ENCODE assay signal across 15 cellular contexts in genomic region chr2:37263839-37264238, GRCh38.
"Had no signal": no experiment of that assay in that cellular context is flagged by ENCODE, and none has a peak within 500 bp of the region (broad histone marks: within the 10 kb centered on the region; RNA-seq: fewer than 3 reads in every experiment).

No MANE protein-coding gene starts in this region.

- H3K4me3 Mint-ChIP-seq: activated CD8-positive, alpha-beta memory T cell treated with anti-CD3 and anti-CD28 coated beads, Interleukin-2, amount 10 ng/mL, durations not matched to agents 7 days and 5 days; activated naive CD8-positive, alpha-beta T cell treated with anti-CD3 and anti-CD28 coated beads for 36 hours; activated T-cell treated with anti-CD3 and anti-CD28 coated beads, Interleukin-2, amount 50 U/mL, for 24 hours had no signal

- H3K9me3 Mint-ChIP-seq: activated naive CD8-positive, alpha-beta T cell treated with anti-CD3 and anti-CD28 coated beads for 36 hours; activated T-cell treated with anti-CD3 and anti-CD28 coated beads, Interleukin-2, amount 50 U/mL, for 24 hours had no signal

- H3K4me1 Mint-ChIP-seq: activated CD8-positive, alpha-beta memory T cell treated with anti-CD3 and anti-CD28 coated beads, Interleukin-2, amount 10 ng/mL, durations not matched to agents 7 days and 5 days had no signal

- H3K27ac ChIP-seq: breast epithelium, foreskin keratinocyte, parathyroid adenoma, thyroid gland, uterus had no signal

- H3K9me3 ChIP-seq: breast epithelium, thyroid gland, uterus had no signal

- H3K27me3 ChIP-seq: breast epithelium, foreskin keratinocyte, thyroid gland, uterus had no signal

- H3K27me3 Mint-ChIP-seq: activated CD8-positive, alpha-beta memory T cell treated with anti-CD3 and anti-CD28 coated beads, Interleukin-2, amount 10 ng/mL, durations not matched to agents 7 days and 5 days; activated naive CD8-positive, alpha-beta T cell treated with anti-CD3 and anti-CD28 coated beads for 36 hours; activated T-cell treated with anti-CD3 and anti-CD28 coated beads, Interleukin-2, amount 50 U/mL, for 24 hours had no signal

- DNase-seq: activated CD4-positive, alpha-beta T cell treated with anti-CD3 and anti-CD28 coated beads for 1 hour; activated CD4-positive, alpha-beta T cell treated with anti-CD3 and anti-CD28 coated beads, Interleukin-2, amount 50 U/mL, for 48 hours; activated CD8-positive, alpha-beta memory T cell treated with anti-CD3 and anti-CD28 coated beads, Interleukin-2, amount 10 ng/mL, durations not matched to agents 7 days and 5 days; activated effector memory CD4-positive, alpha-beta T cell treated with anti-CD3 and anti-CD28 coated beads, Interleukin-2, amount 50 U/mL, for 16 hours; activated naive CD8-positive, alpha-beta T cell treated with anti-CD3 and anti-CD28 coated beads for 36 hours; activated T-cell treated with anti-CD3 and anti-CD28 coated beads, Interleukin-2, amount 50 U/mL, for 24 hours; foreskin keratinocyte; head of caudate nucleus; left ventricle myocardium superior; retina; stimulated activated CD4-positive, alpha-beta T cell treated with anti-CD3 and anti-CD28 coated beads, Interleukin-4, amount 100 ng/mL, for 4 hours; thyroid gland; uterus had no signal

- H3K36me3 ChIP-seq: breast epithelium, uterus had no signal

- H3K4me1 ChIP-seq: breast epithelium, foreskin keratinocyte, thyroid gland, uterus had no signal

- H3K27ac Mint-ChIP-seq: activated CD8-positive, alpha-beta memory T cell treated with anti-CD3 and anti-CD28 coated beads, Interleukin-2, amount 10 ng/mL, durations not matched to agents 7 days and 5 days; activated naive CD8-positive, alpha-beta T cell treated with anti-CD3 and anti-CD28 coated beads for 36 hours; activated T-cell treated with anti-CD3 and anti-CD28 coated beads, Interleukin-2, amount 50 U/mL, for 24 hours had no signal

- H3K4me3 ChIP-seq: breast epithelium, thyroid gland, uterus had no signal
